Comparison of ENCODE assay signal across 11 cellular contexts in genomic region chr3:42070089-42070885, GRCh38. TPM values are rescaled to one million over a fixed set of nuclear protein-coding genes. Genes with fewer than 3 reads are reported as not detected.
DNase-seq lines count a peak whose midpoint lies in the region; ATAC-seq, FAIRE-seq and TF ChIP-seq lines count a peak whose summit lies in the region.
"Had no signal": no experiment of that assay in that cellular context is flagged by ENCODE, and none has a peak within 500 bp of the region (broad histone marks: within the 10 kb centered on the region; RNA-seq: fewer than 3 reads in every experiment).

No MANE protein-coding gene starts in this region.

- no peak overlapping the region for H3K4me2 ChIP-seq in HepG2 (ENCODE audit: low read depth, low read length)

- H3K27ac Mint-ChIP-seq in naive B cell: peak overlapping the region; percentile 68 to 100 (median 90)
- no peak overlapping the region for H3K27ac Mint-ChIP-seq in activated T-helper 2 cell treated with anti-CD3 and anti-CD28 coated beads, Interferon-gamma antibody, Interleukin-2, Interleukin-4, amounts not matched to agents 10 μg/mL and 5 μg/mL and 100 μg/mL, durations not matched to agents 14 hours and 24 hours and 36 hours

- H3K9me3 ChIP-seq in HepG2 (ENCODE audit: low read length) (no peaks in the 10 kb centered on the region), right lobe of liver (no peaks in the 10 kb centered on the region)

- POLR2A ChIA-PET in HepG2 (lab: Yijun Ruan, JAX): no interaction called here

- H3K4me3 ChIP-seq in HepG2 (replicated peaks in 1 of 3; ENCODE audit: insufficient read depth in 1 of 3, low read depth in 2 of 3, low read length in 3 of 3) (no peak overlapping the region), right lobe of liver (no peak overlapping the region)

- no peak for ATAC-seq in HepG2
- no peak for ATAC-seq in right lobe of liver
- ATAC-seq in naive B cell (ENCODE audit: low read depth in 2 of 2): no peak
- no peak for ATAC-seq in GM19324 (IDR thresholded peaks at IDR 0.05; ENCODE audit: low FRiP score, unreplicated experiment)
- ATAC-seq: left lobe of liver had no signal

- H3K36me3 Mint-ChIP-seq in naive B cell: no peaks in the 10 kb centered on the region
- no peaks in the 10 kb centered on the region for H3K36me3 Mint-ChIP-seq in activated T-helper 2 cell treated with anti-CD3 and anti-CD28 coated beads, Interferon-gamma antibody, Interleukin-2, Interleukin-4, amounts not matched to agents 10 μg/mL and 5 μg/mL and 100 μg/mL, durations not matched to agents 14 hours and 24 hours and 36 hours (ENCODE audit: low read depth)

- no TSS peak for BruUV-seq in HepG2 (replicated peaks; lab: Mats Ljungman, UMichigan)

- no peak for TF ChIP-seq CTCF in HepG2 (CRISPR knock-in tag; IDR thresholded peaks at IDR 0.05)
- no peak for TF ChIP-seq CTCF in right lobe of liver (IDR thresholded peaks at IDR 0.05)

- peaks cover 52% of the 10 kb centered on the region for H3K79me2 ChIP-seq in HepG2 (ENCODE audit: insufficient read depth, low read length)

- H3K27ac ChIP-seq in HepG2 (ENCODE audit: extremely low read length, insufficient read depth, low read length) (no peak overlapping the region), right lobe of liver (no peak overlapping the region)
- H3K27ac ChIP-seq: brain microvascular endothelial cell, HL-60 had no signal

- no peaks in the 10 kb centered on the region for H3K27me3 Mint-ChIP-seq in naive B cell
- H3K27me3 Mint-ChIP-seq in activated T-helper 2 cell treated with anti-CD3 and anti-CD28 coated beads, Interferon-gamma antibody, Interleukin-2, Interleukin-4, amounts not matched to agents 10 μg/mL and 5 μg/mL and 100 μg/mL, durations not matched to agents 14 hours and 24 hours and 36 hours (ENCODE audit: low read depth): no peaks in the 10 kb centered on the region

- intact Hi-C loops in HepG2 (cut with micrococcal nuclease; ENCODE audit: unreplicated experiment): no loop called here
- intact Hi-C loops in right lobe of liver (cut with DNase I): loop anchor here (10.0 kb wide), 2 partner anchors 55 to 65 kb away; no protein-coding TSS in a partner anchor
- intact Hi-C loops in activated T-helper 2 cell treated with anti-CD3 and anti-CD28 coated beads, Interferon-gamma antibody, Interleukin-2, Interleukin-4, amounts not matched to agents 10 μg/mL and 5 μg/mL and 100 μg/mL, durations not matched to agents 14 hours and 24 hours and 36 hours (cut with micrococcal nuclease): no loop called here

- no peak overlapping the region for H2AFZ ChIP-seq in HepG2 (ENCODE audit: low read length)

- WGBS in HepG2 (ENCODE audit: low lambda C conversion rate): 96% methylated on average over 5 of the region's 5 CpGs
- 100% methylated on average over 2 of the region's 5 CpGs for WGBS in right lobe of liver (ENCODE audit: insufficient coverage, low coverage, low lambda C conversion rate, missing lambda C conversion rate)

- no peaks in the 10 kb centered on the region for H3K27me3 ChIP-seq in HepG2 (ENCODE audit: control insufficient read depth in 1 of 2, insufficient read depth in 2 of 2, low read length in 2 of 2)
- H3K27me3 ChIP-seq in right lobe of liver: no peaks in the 10 kb centered on the region
- H3K27me3 ChIP-seq: brain microvascular endothelial cell had no signal

- in situ Hi-C loops in HepG2 (cut with HindIII; ENCODE audit: extremely low pct_ligation_motif_present, low pct_unique_long_range_greater_than_20kb): no loop called here

- no peaks in the 10 kb centered on the region; the same call in 1 of the 2 replicates for H4K20me1 ChIP-seq in HepG2 (ENCODE audit: insufficient read depth, low read length)

- DNase-seq in HepG2 (ENCODE audit: low spot score) (no peak), right lobe of liver (no peak), naive B cell (no peak), AG08395 (ENCODE audit: low spot score) (no peak)
- DNase-seq in stimulated activated CD4-positive, alpha-beta T cell treated with anti-CD3 and anti-CD28 coated beads, Interleukin-1b, Interleukin-23, amount 100 ng/mL, for 48 hours: no peak
- no peak for DNase-seq in activated T-helper 2 cell treated with anti-CD3 and anti-CD28 coated beads, Interferon-gamma antibody, Interleukin-2, Interleukin-4, amounts not matched to agents 10 μg/mL and 5 μg/mL and 100 μg/mL, durations not matched to agents 14 hours and 24 hours and 36 hours (ENCODE audit: low spot score)
- DNase-seq: brain microvascular endothelial cell had no signal

- H3K36me3 ChIP-seq in HepG2 (replicated peaks in 1 of 2; ENCODE audit: control insufficient read depth in 1 of 2, insufficient read depth in 2 of 2, low read length in 2 of 2): no peaks in the 10 kb centered on the region; a peak in 2 of 5 replicates
- no peaks in the 10 kb centered on the region for H3K36me3 ChIP-seq in right lobe of liver
- H3K36me3 ChIP-seq: brain microvascular endothelial cell had no signal

- TF ChIP-seq POLR2A in HepG2 (IDR thresholded peaks at IDR 0.05; ENCODE audit: insufficient read depth in 1 of 2, low read depth in 2 of 2, low read length in 2 of 2): no peak
- TF ChIP-seq POLR2A in right lobe of liver (IDR thresholded peaks at IDR 0.05): no peak

- no peaks in the 10 kb centered on the region for H3K9me3 Mint-ChIP-seq in naive B cell
- H3K9me3 Mint-ChIP-seq in activated T-helper 2 cell treated with anti-CD3 and anti-CD28 coated beads, Interferon-gamma antibody, Interleukin-2, Interleukin-4, amounts not matched to agents 10 μg/mL and 5 μg/mL and 100 μg/mL, durations not matched to agents 14 hours and 24 hours and 36 hours: no peaks in the 10 kb centered on the region

- CTCF ChIA-PET in HepG2 (lab: Yijun Ruan, JAX; ENCODE audit: low intra/inter-chr PET ratio, low total read pairs): no interaction called here

- H3K4me3 Mint-ChIP-seq in naive B cell: peak overlapping the region in 4 of 8 donors; percentile 41 to 92 (median 82)
- H3K4me3 Mint-ChIP-seq in activated T-helper 2 cell treated with anti-CD3 and anti-CD28 coated beads, Interferon-gamma antibody, Interleukin-2, Interleukin-4, amounts not matched to agents 10 μg/mL and 5 μg/mL and 100 μg/mL, durations not matched to agents 14 hours and 24 hours and 36 hours (ENCODE audit: low read depth): no peak overlapping the region

- FAIRE-seq in HepG2 (lab: Jason Lieb, UNC): no peak
- FAIRE-seq in colon (lab: Jason Lieb, UNC): peak; percentile 64

- peaks cover 69 to 93% (median 85%) of the 10 kb centered on the region in 3 donors for H3K4me1 Mint-ChIP-seq in naive B cell
- H3K4me1 Mint-ChIP-seq in activated T-helper 2 cell treated with anti-CD3 and anti-CD28 coated beads, Interferon-gamma antibody, Interleukin-2, Interleukin-4, amounts not matched to agents 10 μg/mL and 5 μg/mL and 100 μg/mL, durations not matched to agents 14 hours and 24 hours and 36 hours (ENCODE audit: low read depth): peaks cover 7% of the 10 kb centered on the region

- TF ChIP-seq EP300 in HepG2 (IDR thresholded peaks at IDR 0.05; ENCODE audit: low read depth in 2 of 2, low read length in 2 of 2): no peak
- TF ChIP-seq EP300 in HepG2 (CRISPR knock-in tag; IDR thresholded peaks at IDR 0.05; ENCODE audit: borderline replicate concordance): no peak

- no peak overlapping the region for H3K9ac ChIP-seq in HepG2 (ENCODE audit: insufficient read depth, low read depth, low read length)

- H3K4me1 ChIP-seq in HepG2 (ENCODE audit: insufficient read depth, low read length): peaks cover 68% of the 10 kb centered on the region
- peaks cover 0 to 30% (median 14%) of the 10 kb centered on the region in 4 donors for H3K4me1 ChIP-seq in right lobe of liver

- TF ChIP-seq RAD21 in HepG2 (CRISPR knock-in tag; IDR thresholded peaks at IDR 0.05): no peak

TF ChIP-seq in HepG2, 621 proteins besides CTCF, POLR2A, EP300 and RAD21 (continues in another document):
- TF ChIP-seq HMG20B (CRISPR knock-in tag; conservative IDR thresholded peaks at IDR 0.05): no peak
- no peak for TF ChIP-seq ERF (CRISPR knock-in tag; IDR thresholded peaks at IDR 0.05)
- TF ChIP-seq ZKSCAN5 (CRISPR knock-in tag; IDR thresholded peaks at IDR 0.05): no peak
- TF ChIP-seq CREM (IDR thresholded peaks at IDR 0.05): no peak
- TF ChIP-seq CREM (CRISPR knock-in tag; IDR thresholded peaks at IDR 0.05): no peak
- TF ChIP-seq PCBP2 (optimal IDR thresholded peaks at IDR 0.05; ENCODE audit: low read depth, low read length, poor library complexity, severe bottlenecking): no peak
- no peak for TF ChIP-seq MBD4 (IDR thresholded peaks at IDR 0.05; ENCODE audit: borderline replicate concordance, low read length)

RNA-seq across cellular contexts. Expression of gene TRAK1, which starts 20.9 kb away (rescaled TPM):
- total RNA-seq in HepG2 (2016; rRNA removed; fragmentation: Illumina TruSeq; extraction: Trizol) (20.5 and 22.8 TPM in 2 replicates), right lobe of liver (10 to 100 TPM in 5 of 6 experiments, 1 to 10 TPM in 1; 9.5 to 16.4 (median 12.2) TPM)
- total RNA-seq in HepG2 (2016; cell fraction: cytosol; rRNA removed; fragmentation: Illumina TruSeq; extraction: Trizol; ENCODE audit: low read depth): 7.0 and 7.4 TPM in 2 replicates
- 18.0 and 21.4 TPM in 2 replicates for total RNA-seq in HepG2 (2016; cell fraction: insoluble cytoplasmic fraction; rRNA removed; fragmentation: Illumina TruSeq; extraction: Trizol)
- 20.7 and 21.5 TPM in 2 replicates for total RNA-seq in HepG2 (2016; cell fraction: membrane; rRNA removed; fragmentation: Illumina TruSeq; extraction: Trizol)
- total RNA-seq in HepG2 (2016; cell fraction: nucleus; rRNA removed; fragmentation: Illumina TruSeq; extraction: Trizol): 26.3 and 30.0 TPM in 2 replicates
- polyA plus RNA-seq in HepG2 (2011; rRNA removed) (40.8 and 46.6 TPM in 2 replicates), naive B cell (ENCODE audit: low read depth in 6 of 6) (10 to 100 TPM; 20.5 to 54.1 (median 28.4) TPM)
- polyA plus RNA-seq in HepG2 (2011; cell fraction: cytosol; rRNA removed): 29.8 and 35.8 TPM in 2 replicates
- 63.9 and 75.8 TPM in 2 replicates for polyA plus RNA-seq in HepG2 (2011; cell fraction: nucleus; rRNA removed)
- 21.6 and 24.2 TPM in 2 replicates for polyA plus RNA-seq in HepG2 (2012)
- 3.6 and 5.4 TPM in 2 replicates for polyA plus RNA-seq in HepG2 (2016; cell fraction: cytosol; fragmentation: Illumina TruSeq; extraction: Trizol; ENCODE audit: low read depth)
- 16.6 and 20.2 TPM in 2 replicates for polyA plus RNA-seq in HepG2 (2016; cell fraction: insoluble cytoplasmic fraction; fragmentation: Illumina TruSeq; extraction: Trizol; ENCODE audit: low read depth)
- polyA plus RNA-seq in HepG2 (2016; cell fraction: membrane; fragmentation: Illumina TruSeq; extraction: Trizol; ENCODE audit: low read depth): 11.6 and 12.7 TPM in 2 replicates
- 39.7 and 45.7 TPM in 2 replicates for polyA plus RNA-seq in HepG2 (2016; cell fraction: nucleus; fragmentation: Illumina TruSeq; extraction: Trizol; ENCODE audit: insufficient read depth, low read depth)
- polyA minus RNA-seq in HepG2 (2011; rRNA and poly(A)+ RNA removed; ENCODE audit: low replicate concordance): 22.1 and 65.6 TPM in 2 replicates
- polyA minus RNA-seq in HepG2 (2011; cell fraction: cytosol; rRNA and poly(A)+ RNA removed): 39.4 and 40.2 TPM in 2 replicates
- 71.6 and 79.1 TPM in 2 replicates for polyA minus RNA-seq in HepG2 (2011; cell fraction: nucleus; rRNA and poly(A)+ RNA removed)
- total RNA-seq in activated T-helper 2 cell treated with anti-CD3 and anti-CD28 coated beads, Interferon-gamma antibody, Interleukin-2, Interleukin-4, amounts not matched to agents 10 μg/mL and 5 μg/mL and 100 μg/mL, durations not matched to agents 14 hours and 24 hours and 36 hours: 37.8 and 40.9 TPM in 2 replicates

Comparison
In these comparisons a context has a peak if more than half of its experiments do, and no peak if none do; other contexts are left out.
1. intact Hi-C loops: an anchor here in right lobe of liver (10.0 kb wide); none called in HepG2 and activated T-helper 2 cell treated with anti-CD3 and anti-CD28 coated beads, Interferon-gamma antibody, Interleukin-2, Interleukin-4, amounts not matched to agents 10 μg/mL and 5 μg/mL and 100 μg/mL, durations not matched to agents 14 hours and 24 hours and 36 hours.